In genomic region chr20:37989601-37990001, GRCh38 we compare ENCODE assay signal across 8 cellular contexts. TPM values are rescaled to one million over a fixed set of nuclear protein-coding genes. Genes with fewer than 3 reads are reported as not detected.
DNase-seq lines count a peak whose midpoint lies in the region; ATAC-seq and TF ChIP-seq lines count a peak whose summit lies in the region.

No MANE protein-coding gene starts in this region.

- no peak for ATAC-seq in activated naive CD8-positive, alpha-beta T cell treated with anti-CD3 and anti-CD28 coated beads, Interleukin-2, amount 50 U/mL, for 24 hours
- ATAC-seq in left ventricle myocardium superior (peak; percentile 33), HG02610 (IDR thresholded peaks at IDR 0.05; ENCODE audit: unreplicated experiment) (no peak)

- peak overlapping the region; percentile 73 to 94 (median 94) for H3K27ac ChIP-seq in thyroid gland

- TF ChIP-seq CTCF in thyroid gland (IDR thresholded peaks at IDR 0.05), result no peak

- no peak for TF ChIP-seq POLR2A in thyroid gland (IDR thresholded peaks at IDR 0.05)

- intact Hi-C loops in left ventricle myocardium superior (cut with micrococcal nuclease) (no loop called here), thyroid gland (cut with DNase I) (no loop called here)

- H3K36me3 Mint-ChIP-seq in activated T-cell treated with anti-CD3 and anti-CD28 coated beads, Interleukin-2, amount 50 U/mL, for 24 hours (ENCODE audit: low read depth), result peaks cover 97% of the 10 kb centered on the region
- peaks cover 49% of the 10 kb centered on the region for H3K36me3 Mint-ChIP-seq in activated naive CD8-positive, alpha-beta T cell treated with anti-CD3 and anti-CD28 coated beads, Interleukin-2, amount 50 U/mL, for 24 hours (ENCODE audit: low read depth)

- no peaks in the 10 kb centered on the region for H3K9me3 ChIP-seq in thyroid gland

- no peak overlapping the region for H3K4me3 Mint-ChIP-seq in activated T-cell treated with anti-CD3 and anti-CD28 coated beads, Interleukin-2, amount 50 U/mL, for 24 hours
- H3K4me3 Mint-ChIP-seq in activated naive CD8-positive, alpha-beta T cell treated with anti-CD3 and anti-CD28 coated beads, Interleukin-2, amount 50 U/mL, for 24 hours, result no peak overlapping the region

- H3K27me3 Mint-ChIP-seq in activated T-cell treated with anti-CD3 and anti-CD28 coated beads, Interleukin-2, amount 50 U/mL, for 24 hours, result no peaks in the 10 kb centered on the region
- H3K27me3 Mint-ChIP-seq in activated naive CD8-positive, alpha-beta T cell treated with anti-CD3 and anti-CD28 coated beads, Interleukin-2, amount 50 U/mL, for 24 hours, result no peaks in the 10 kb centered on the region

- H3K4me1 ChIP-seq in thyroid gland, result peaks cover 69 to 93% of the 10 kb centered on the region in 2 donors

- 13 to 17% methylated on average over 5 of the region's 5 CpGs for WGBS in thyroid gland, 2 donors

- H3K4me1 Mint-ChIP-seq in activated T-cell treated with anti-CD3 and anti-CD28 coated beads, Interleukin-2, amount 50 U/mL, for 24 hours (ENCODE audit: low read depth), result peaks cover 28% of the 10 kb centered on the region
- H3K4me1 Mint-ChIP-seq in activated naive CD8-positive, alpha-beta T cell treated with anti-CD3 and anti-CD28 coated beads, Interleukin-2, amount 50 U/mL, for 24 hours, result peaks cover 23% of the 10 kb centered on the region

- no peaks in the 10 kb centered on the region for H3K36me3 ChIP-seq in thyroid gland

- H3K27me3 ChIP-seq in thyroid gland, result no peaks in the 10 kb centered on the region

- peak overlapping the region; percentile 73 for H3K27ac Mint-ChIP-seq in activated T-cell treated with anti-CD3 and anti-CD28 coated beads, Interleukin-2, amount 50 U/mL, for 24 hours
- peak overlapping the region; percentile 36 for H3K27ac Mint-ChIP-seq in activated naive CD8-positive, alpha-beta T cell treated with anti-CD3 and anti-CD28 coated beads, Interleukin-2, amount 50 U/mL, for 24 hours

- no peaks in the 10 kb centered on the region for H3K9me3 Mint-ChIP-seq in activated T-cell treated with anti-CD3 and anti-CD28 coated beads, Interleukin-2, amount 50 U/mL, for 24 hours
- H3K9me3 Mint-ChIP-seq in activated naive CD8-positive, alpha-beta T cell treated with anti-CD3 and anti-CD28 coated beads, Interleukin-2, amount 50 U/mL, for 24 hours, result no peaks in the 10 kb centered on the region

- no peak for DNase-seq in activated T-cell treated with anti-CD3 and anti-CD28 coated beads, Interleukin-2, amount 50 U/mL, for 24 hours
- no peak for DNase-seq in activated T-cell treated with anti-CD3 and anti-CD28 coated beads for 4 hours
- no peak for DNase-seq in activated naive CD8-positive, alpha-beta T cell treated with anti-CD3 and anti-CD28 coated beads, Interleukin-2, amount 50 U/mL, for 24 hours
- DNase-seq in left ventricle myocardium superior, result peak; percentile 56
- peak; percentile 90 to 93 for DNase-seq in thyroid gland
- no peak for DNase-seq in T1000 (lab: John Stamatoyannopoulos, UW)
- DNase-seq in pons (ENCODE audit: low spot score), result no peak

- no peak overlapping the region for H3K4me3 ChIP-seq in thyroid gland (replicated peaks in 1 of 3)

RNA-seq across cellular contexts. Expression of gene TTI1, which starts 43.7 kb away (rescaled TPM):
- total RNA-seq in left ventricle myocardium superior (12.5 TPM), thyroid gland (10 to 100 TPM; 23.0 to 45.0 (median 30.1) TPM)

RNA-seq across cellular contexts. Expression of gene RPRD1B, which starts 43.9 kb away (rescaled TPM):
- 65.3 TPM for total RNA-seq in left ventricle myocardium superior
- 10 to 100 TPM; 24.2 to 58.9 (median 27.0) TPM for total RNA-seq in thyroid gland

Comparison
In these comparisons a context has a peak if more than half of its experiments do, and no peak if none do; other contexts are left out.
1. DNase-seq: peak in left ventricle myocardium superior (single experiment) and thyroid gland (2 of 2); none in activated T-cell treated with anti-CD3 and anti-CD28 coated beads, Interleukin-2, amount 50 U/mL, for 24 hours (single experiment), activated T-cell treated with anti-CD3 and anti-CD28 coated beads for 4 hours (single experiment), activated naive CD8-positive, alpha-beta T cell treated with anti-CD3 and anti-CD28 coated beads, Interleukin-2, amount 50 U/mL, for 24 hours (single experiment), T1000 (single experiment) and pons (single experiment).